In the genomic region with DNA sequence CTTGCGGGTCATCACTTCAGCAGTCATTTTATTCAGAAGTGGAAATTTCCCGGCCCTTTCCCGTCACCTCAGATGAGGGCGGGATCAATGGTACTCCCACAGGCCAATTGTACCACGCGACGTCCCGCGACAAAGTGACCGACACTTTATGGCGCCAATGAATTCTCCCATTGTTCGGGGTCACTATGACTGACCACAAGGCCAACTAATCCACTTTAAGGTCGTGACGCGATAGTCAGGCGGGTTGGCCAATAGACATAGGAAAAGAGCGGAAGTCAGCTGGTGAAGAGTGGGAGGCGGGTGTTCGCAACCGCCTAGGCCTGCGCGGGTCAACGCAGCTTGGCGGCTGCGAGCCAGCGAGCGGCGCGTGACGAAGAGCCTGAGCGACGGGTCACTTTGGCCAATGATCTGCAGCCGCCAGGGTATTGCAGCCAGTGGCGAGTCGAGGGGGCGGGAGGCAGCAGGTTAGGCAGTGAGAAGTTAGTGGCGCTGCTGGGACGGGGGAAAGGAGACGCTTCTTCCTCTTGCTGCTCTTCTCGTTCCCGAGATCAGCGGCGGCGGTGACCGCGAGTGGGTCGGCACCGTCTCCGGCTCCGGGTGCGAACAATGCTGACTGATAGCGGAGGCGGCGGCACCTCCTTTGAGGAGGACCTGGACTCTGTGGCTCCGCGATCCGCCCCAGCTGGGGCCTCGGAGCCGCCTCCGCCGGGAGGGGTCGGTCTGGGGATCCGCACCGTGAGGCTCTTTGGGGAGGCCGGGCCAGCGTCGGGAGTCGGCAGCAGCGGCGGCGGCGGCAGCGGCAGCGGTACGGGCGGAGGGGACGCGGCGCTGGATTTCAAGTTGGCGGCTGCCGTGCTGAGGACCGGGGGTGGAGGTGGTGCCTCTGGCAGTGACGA, we compare ENCODE assay signal across 8 cellular contexts. TPM values are rescaled to one million over a fixed set of nuclear protein-coding genes. Genes with fewer than 3 reads are reported as not detected.
DNase-seq lines count a peak whose midpoint lies in the region; ATAC-seq and TF ChIP-seq lines count a peak whose summit lies in the region.

A gene with protein sequence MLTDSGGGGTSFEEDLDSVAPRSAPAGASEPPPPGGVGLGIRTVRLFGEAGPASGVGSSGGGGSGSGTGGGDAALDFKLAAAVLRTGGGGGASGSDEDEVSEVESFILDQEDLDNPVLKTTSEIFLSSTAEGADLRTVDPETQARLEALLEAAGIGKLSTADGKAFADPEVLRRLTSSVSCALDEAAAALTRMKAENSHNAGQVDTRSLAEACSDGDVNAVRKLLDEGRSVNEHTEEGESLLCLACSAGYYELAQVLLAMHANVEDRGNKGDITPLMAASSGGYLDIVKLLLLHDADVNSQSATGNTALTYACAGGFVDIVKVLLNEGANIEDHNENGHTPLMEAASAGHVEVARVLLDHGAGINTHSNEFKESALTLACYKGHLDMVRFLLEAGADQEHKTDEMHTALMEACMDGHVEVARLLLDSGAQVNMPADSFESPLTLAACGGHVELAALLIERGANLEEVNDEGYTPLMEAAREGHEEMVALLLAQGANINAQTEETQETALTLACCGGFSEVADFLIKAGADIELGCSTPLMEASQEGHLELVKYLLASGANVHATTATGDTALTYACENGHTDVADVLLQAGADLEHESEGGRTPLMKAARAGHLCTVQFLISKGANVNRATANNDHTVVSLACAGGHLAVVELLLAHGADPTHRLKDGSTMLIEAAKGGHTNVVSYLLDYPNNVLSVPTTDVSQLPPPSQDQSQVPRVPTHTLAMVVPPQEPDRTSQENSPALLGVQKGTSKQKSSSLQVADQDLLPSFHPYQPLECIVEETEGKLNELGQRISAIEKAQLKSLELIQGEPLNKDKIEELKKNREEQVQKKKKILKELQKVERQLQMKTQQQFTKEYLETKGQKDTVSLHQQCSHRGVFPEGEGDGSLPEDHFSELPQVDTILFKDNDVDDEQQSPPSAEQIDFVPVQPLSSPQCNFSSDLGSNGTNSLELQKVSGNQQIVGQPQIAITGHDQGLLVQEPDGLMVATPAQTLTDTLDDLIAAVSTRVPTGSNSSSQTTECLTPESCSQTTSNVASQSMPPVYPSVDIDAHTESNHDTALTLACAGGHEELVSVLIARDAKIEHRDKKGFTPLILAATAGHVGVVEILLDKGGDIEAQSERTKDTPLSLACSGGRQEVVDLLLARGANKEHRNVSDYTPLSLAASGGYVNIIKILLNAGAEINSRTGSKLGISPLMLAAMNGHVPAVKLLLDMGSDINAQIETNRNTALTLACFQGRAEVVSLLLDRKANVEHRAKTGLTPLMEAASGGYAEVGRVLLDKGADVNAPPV (N-terminal part only) (plus strand): TSS at position 472 of the 896 bp plus-strand sequence. CDS start 135 bp downstream, at position 607.

- H3K9me3 ChIP-seq in HUES64 (ENCODE audit: insufficient read depth, low read depth, low read length) (no peaks in the 10 kb centered on the region), OCI-LY1 (ENCODE audit: low read length) (no peaks in the 10 kb centered on the region)

- H3K36me3 Mint-ChIP-seq in Calu3 (ENCODE audit: insufficient read depth, unreplicated experiment) (peaks cover 9% of the 10 kb centered on the region), endothelial cell (ENCODE audit: low read depth, unreplicated experiment) (peaks cover 12% of the 10 kb centered on the region), mesothelial cell of epicardium (peaks cover 4% of the 10 kb centered on the region)

- H3K27ac Mint-ChIP-seq in Calu3 (ENCODE audit: unreplicated experiment), result no peak within 1 kb of the TSS
- H3K27ac Mint-ChIP-seq in endothelial cell (ENCODE audit: unreplicated experiment), result peak within 1 kb of the TSS; percentile 86
- no peak within 1 kb of the TSS for H3K27ac Mint-ChIP-seq in mesothelial cell of epicardium

- DNase-seq in Calu3, result peak; percentile 99
- DNase-seq in activated CD8-positive, alpha-beta memory T cell treated with anti-CD3 and anti-CD28 coated beads, Interleukin-2, amount 50 U/mL, for 4 hours, result peak; percentile 95
- peak; percentile 97 for DNase-seq in endothelial cell (ENCODE audit: low spot score)
- peak; percentile 96 to 97 for DNase-seq in mesothelial cell of epicardium (ENCODE audit: low spot score in 2 of 2, unreplicated experiment in 2 of 2)
- peak; percentile 91 to 93 for DNase-seq in stimulated activated CD8-positive, alpha-beta memory T cell treated with anti-CD3 and anti-CD28 coated beads, Interleukin-2, amount 100 ng/mL, for 1 hour (ENCODE audit: low read depth in 2 of 2)

- H3K27ac ChIP-seq in HUES64 (ENCODE audit: low read depth, low read length) (peak within 1 kb of the TSS; percentile 96), OCI-LY1 (ENCODE audit: low read depth, low read length, poor library complexity, severe bottlenecking) (peak within 1 kb of the TSS; percentile 83)

- no peaks in the 10 kb centered on the region for H3K9me2 ChIP-seq in OCI-LY1 (ENCODE audit: low read depth, low read length)

- H3K4me3 ChIP-seq in HUES64 (ENCODE audit: low read length), result peak within 1 kb of the TSS; percentile 82
- H3K4me3 ChIP-seq in OCI-LY1 (ENCODE audit: low read depth, low read length, poor library complexity, severe bottlenecking), result peak within 1 kb of the TSS; percentile 87

- H3K9me3 Mint-ChIP-seq in Calu3 (ENCODE audit: low read depth, unreplicated experiment) (no peaks in the 10 kb centered on the region), endothelial cell (ENCODE audit: unreplicated experiment) (no peaks in the 10 kb centered on the region), mesothelial cell of epicardium (no peaks in the 10 kb centered on the region)

- peak within 1 kb of the TSS; percentile 93 for H3K4me2 ChIP-seq in OCI-LY1 (ENCODE audit: low read length)

- H3K4me1 ChIP-seq in HUES64 (ENCODE audit: insufficient read depth, low read length), result peaks cover 13% of the 10 kb centered on the region
- peaks cover 37% of the 10 kb centered on the region for H3K4me1 ChIP-seq in OCI-LY1 (ENCODE audit: insufficient read depth, low read length, severe bottlenecking)

- H3K27me3 ChIP-seq in HUES64 (ENCODE audit: insufficient read depth, low read length) (no peaks in the 10 kb centered on the region), OCI-LY1 (ENCODE audit: insufficient read depth, low read length) (no peaks in the 10 kb centered on the region)

- peaks cover 63% of the 10 kb centered on the region for H3K79me2 ChIP-seq in OCI-LY1 (ENCODE audit: insufficient read depth, low read length)

- peaks cover 20% of the 10 kb centered on the region for H3K4me1 Mint-ChIP-seq in Calu3 (ENCODE audit: low read depth, unreplicated experiment)
- H3K4me1 Mint-ChIP-seq in endothelial cell (ENCODE audit: unreplicated experiment), result peaks cover 31% of the 10 kb centered on the region
- peaks cover 21% of the 10 kb centered on the region for H3K4me1 Mint-ChIP-seq in mesothelial cell of epicardium

- no TSS peak for BruUV-seq in Calu3 (replicated peaks; lab: Mats Ljungman, UMichigan)

- CTCF ChIA-PET in Calu3 (lab: Charles Lee), result interaction anchor here (0.5 to 1.7 kb wide), 7 partner anchors 10 to 285 kb away, joined by 3 to 8 read pairs (median 4); a partner anchor contains a TSS

- ATAC-seq in GM21447 (IDR thresholded peaks at IDR 0.05; ENCODE audit: unreplicated experiment), result peak; percentile 83

- H3F3A ChIP-seq in OCI-LY1 (ENCODE audit: insufficient read depth, low read length), result no peaks in the 10 kb centered on the region

- H3K27me3 Mint-ChIP-seq in Calu3 (ENCODE audit: unreplicated experiment), result no peaks in the 10 kb centered on the region
- peaks cover 7% of the 10 kb centered on the region for H3K27me3 Mint-ChIP-seq in endothelial cell (ENCODE audit: unreplicated experiment)
- no peaks in the 10 kb centered on the region for H3K27me3 Mint-ChIP-seq in mesothelial cell of epicardium (ENCODE audit: low read depth)

- H3K9ac ChIP-seq in HUES64 (ENCODE audit: low read depth, low read length) (peak within 1 kb of the TSS; percentile 90), OCI-LY1 (ENCODE audit: low read length) (peak within 1 kb of the TSS; percentile 87)

- TF ChIP-seq CTCF in Calu3 (IDR thresholded peaks at IDR 0.05; ENCODE audit: unreplicated experiment) (no peak), OCI-LY1 (IDR thresholded peaks at IDR 0.05; ENCODE audit: low read length) (no peak), endothelial cell (IDR thresholded peaks at IDR 0.05; ENCODE audit: unreplicated experiment) (no peak), mesothelial cell of epicardium (IDR thresholded peaks at IDR 0.05; ENCODE audit: unreplicated experiment) (no peak)

- H3K4me3 Mint-ChIP-seq in Calu3 (ENCODE audit: low read depth, unreplicated experiment), result no peak within 1 kb of the TSS
- H3K4me3 Mint-ChIP-seq in endothelial cell (ENCODE audit: unreplicated experiment), result peak within 1 kb of the TSS; percentile 91
- H3K4me3 Mint-ChIP-seq in mesothelial cell of epicardium, result no peak within 1 kb of the TSS

- no peak within 1 kb of the TSS for H2AFZ ChIP-seq in OCI-LY1 (ENCODE audit: low read length)

- peaks cover 7% of the 10 kb centered on the region; the same call in 1 of the 2 replicates for H3K36me3 ChIP-seq in HUES64 (ENCODE audit: insufficient read depth, low read length)
- peaks cover 11% of the 10 kb centered on the region for H3K36me3 ChIP-seq in OCI-LY1 (ENCODE audit: insufficient read depth, low read length)

- under 1% methylated on average over 83 of the region's 83 CpGs for WGBS in HUES64

- H4K20me1 ChIP-seq in OCI-LY1 (ENCODE audit: insufficient read depth, low read length), result no peaks in the 10 kb centered on the region

- intact Hi-C loops in Calu3 (cut with micrococcal nuclease; ENCODE audit: unreplicated experiment), result loop anchor here (10.0 kb wide), 1 partner anchor 233 kb away; a partner anchor contains a TSS

RNA-seq across cellular contexts. Expression of the gene that starts here (rescaled TPM):
- total RNA-seq in Calu3 (2022) (160 and 167 TPM in 2 replicates), endothelial cell (ENCODE audit: unreplicated experiment) (138 TPM), mesothelial cell of epicardium (121 to 129 TPM (median 128 TPM) in 3 replicates)
- 62.6 TPM for polyA plus RNA-seq in HUES64 (2013, experiment 1 of 2)
- polyA plus RNA-seq in HUES64 (2013, experiment 2 of 2), result 64.2 TPM

Comparison
In these comparisons a context has a peak if more than half of its experiments do, and no peak if none do; other contexts are left out.
1. Peak in every context shown above with its lines: DNase-seq, ATAC-seq, H3K4me3 ChIP-seq and H3K27ac ChIP-seq.